Comparison of ENCODE assay signal across 30 cellular contexts in the genomic region with DNA sequence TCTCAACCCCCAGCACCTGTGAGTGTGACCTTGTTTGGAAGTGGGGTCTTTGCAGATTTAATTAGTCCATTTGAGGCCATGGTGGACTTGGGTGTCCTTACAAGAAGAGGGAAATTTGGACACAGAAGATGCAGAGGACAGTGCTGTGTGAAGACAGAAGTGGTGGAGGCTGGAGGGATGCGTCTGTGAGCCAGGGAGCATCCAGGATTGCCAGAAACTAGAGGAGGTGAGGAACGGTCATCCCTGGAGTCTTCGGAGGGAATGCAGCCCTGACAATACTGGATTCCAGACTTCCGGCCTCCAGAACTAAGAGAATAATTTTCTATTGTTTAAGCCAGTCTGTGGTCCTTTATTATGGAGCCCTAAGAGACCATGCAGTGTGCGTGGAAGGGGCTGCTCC. TPM values are rescaled to one million over a fixed set of nuclear protein-coding genes. Genes with fewer than 3 reads are reported as not detected.
"Had no signal": no experiment of that assay in that cellular context is flagged by ENCODE, and none has a peak within 500 bp of the region (broad histone marks: within the 10 kb centered on the region; RNA-seq: fewer than 3 reads in every experiment).

No MANE protein-coding gene starts in this region.

- H3K27ac ChIP-seq: dorsolateral prefrontal cortex, gastrocnemius medialis, heart left ventricle, lower lobe of right lung, prostate gland, right atrium auricular region, stomach, testis, tibial artery had no signal

- H3K9me3 ChIP-seq: gastrocnemius medialis, lower lobe of right lung, prostate gland, right atrium auricular region, stomach, testis, tibial artery had no signal

- DNase-seq: cerebellar nuclear complex; cortex of kidney; effector CD4-positive, alpha-beta T cell; foreskin fibroblast; gastrocnemius medialis; hippocampal formation; immature natural killer cell; islet precursor cell; kidney glomerular epithelial cell; nucleus accumbens; stimulated activated CD4-positive, alpha-beta T cell treated with anti-CD3 and anti-CD28 coated beads, Interleukin-2, amount 100 ng/mL, for 24 hours; stimulated activated CD4-positive, alpha-beta T cell treated with anti-CD3 and anti-CD28 coated beads, Interleukin-4, amount 100 ng/mL, for 24 hours; stimulated activated naive CD4-positive, alpha-beta T cell treated with Interleukin-2 at 50 U/mL for 16 hours; stomach; testis had no signal

- H3K4me1 ChIP-seq: gastrocnemius medialis, heart left ventricle, lower lobe of right lung, prostate gland, right atrium auricular region, stomach, testis, tibial artery had no signal

- H3K36me3 ChIP-seq: gastrocnemius medialis, heart left ventricle, lower lobe of right lung, prostate gland, right atrium auricular region, stomach, tibial artery had no signal

- ATAC-seq: gastrocnemius medialis; heart left ventricle; left ventricle myocardium superior; lower lobe of right lung; sciatic nerve; stimulated activated effector memory CD8-positive, alpha-beta T cell treated with anti-CD3 and anti-CD28 coated beads, Interleukin-12 subunit alpha, Interleukin-12 subunit beta, amount 100 ng/mL, for 72 hours had no signal

- H3K27me3 ChIP-seq: right atrium auricular region, testis had no signal

- H3K4me3 ChIP-seq: dorsolateral prefrontal cortex, gastrocnemius medialis, heart left ventricle, lower lobe of right lung, prostate gland, right atrium auricular region, stomach, testis, tibial artery had no signal

RNA-seq across cellular contexts. Expression of a gene that starts 22.9 kb away (rescaled TPM):
- total RNA-seq: gastrocnemius medialis, glomerular endothelial cell, heart left ventricle, left ventricle myocardium superior, lower lobe of right lung, mononuclear cell, osteocyte, prostate gland, right atrium auricular region, sciatic nerve, skeletal muscle tissue, stomach, subcutaneous adipose tissue had no signal
- polyA plus RNA-seq: esophagus, heart left ventricle, immature natural killer cell, stomach had no signal

RNA-seq across cellular contexts. Expression of a gene that starts 34.0 kb away (rescaled TPM):
- total RNA-seq: gastrocnemius medialis, glomerular endothelial cell, lower lobe of right lung, mononuclear cell, osteocyte, sciatic nerve, skeletal muscle tissue, subcutaneous adipose tissue had no signal
- polyA plus RNA-seq: esophagus, immature natural killer cell had no signal

RNA-seq across cellular contexts. Expression of a gene that starts 46.1 kb away (rescaled TPM):
- total RNA-seq: gastrocnemius medialis, heart left ventricle, left ventricle myocardium superior, osteocyte, right atrium auricular region, sciatic nerve, stomach, subcutaneous adipose tissue had no signal
- polyA plus RNA-seq: heart left ventricle, immature natural killer cell had no signal
